In genomic region chr5:122323132-122323548, GRCh38 we compare ENCODE assay signal across 20 cellular contexts. TPM values are rescaled to one million over a fixed set of nuclear protein-coding genes. Genes with fewer than 3 reads are reported as not detected.
A peak's percentile ranks its signal among the peaks of the same experiment; 100 is the strongest.
DNase-seq lines count a peak whose midpoint lies in the region; ATAC-seq and TF ChIP-seq lines count a peak whose summit lies in the region.
"Had no signal": no experiment of that assay in that cellular context is flagged by ENCODE, and none has a peak within 500 bp of the region (broad histone marks: within the 10 kb centered on the region; RNA-seq: fewer than 3 reads in every experiment).

No MANE protein-coding gene starts in this region.

- POLR2A ChIA-PET in SK-N-SH (lab: Yijun Ruan, JAX) = no interaction called here

- 28% methylated on average over 5 of the region's 5 CpGs for whole genome bisulfite sequencing in SK-N-SH (ENCODE audit: low lambda C conversion rate)
- 24 to 28% methylated on average over 5 of the region's 5 CpGs for WGBS in heart right ventricle, 2 donors
- 11 to 22% (median 13%) methylated on average over 5 of the region's 5 CpGs for WGBS in ovary, 3 donors

- no peaks in the 10 kb centered on the region for H3K9me2 ChIP-seq in SK-N-SH

- DNase-seq in NCI-H1105 treated with DMSO at 0.1 percent for 48 hours (lab: John Stamatoyannopoulos, UW) (peak; percentile 27), NCI-H1105 (lab: John Stamatoyannopoulos, UW) (no peak), SK-N-SH (peak; percentile 8), heart right ventricle (no peak), renal cortical epithelial cell (ENCODE audit: low read depth) (peak; percentile 67), KG1 (lab: John Stamatoyannopoulos, UW) (no peak), ovary (no peak)
- DNase-seq: activated CD4-positive, CD25-positive, alpha-beta regulatory T cell; amniotic stem cell; C1 segment of cervical spinal cord; glutamatergic neuron; NCI-H2029; occipital lobe; SHP77; stimulated activated CD4-positive, alpha-beta T cell treated with anti-CD3 and anti-CD28 coated beads, Interleukin-4, amount 100 ng/mL, for 4 hours; T-helper 17 cell had no signal

- no peak overlapping the region for H3K27ac ChIP-seq in SK-N-SH (ENCODE audit: low read depth in 2 of 2, low read length in 1 of 2)
- H3K27ac ChIP-seq in heart right ventricle = no peak overlapping the region
- no peak overlapping the region for H3K27ac ChIP-seq in ovary
- H3K27ac ChIP-seq: tibial nerve had no signal

- no peak overlapping the region for H3K4me2 ChIP-seq in SK-N-SH

- no peaks in the 10 kb centered on the region for H3K36me3 ChIP-seq in SK-N-SH (replicated peaks in 1 of 2; ENCODE audit: control insufficient read depth in 1 of 2, insufficient read depth in 2 of 2, low read length in 1 of 2)
- H3K36me3 ChIP-seq in heart right ventricle = no peaks in the 10 kb centered on the region
- H3K36me3 ChIP-seq in ovary = no peaks in the 10 kb centered on the region
- H3K36me3 ChIP-seq: tibial nerve had no signal

- H3K4me3 ChIP-seq in SK-N-SH (ENCODE audit: low read depth in 2 of 2, low read length in 1 of 2) = no peak overlapping the region
- H3K4me3 ChIP-seq in heart right ventricle = no peak overlapping the region
- H3K4me3 ChIP-seq in ovary = no peak overlapping the region
- H3K4me3 ChIP-seq: skin epidermis, tibial nerve had no signal

- no peaks in the 10 kb centered on the region for H3F3A ChIP-seq in SK-N-SH (replicated peaks; ENCODE audit: insufficient read depth)

- H3K27me3 ChIP-seq in SK-N-SH (ENCODE audit: insufficient read depth) (no peaks in the 10 kb centered on the region; the same call in 1 of the 2 replicates), heart right ventricle (peaks cover 0 to 6% (median 1%) of the 10 kb centered on the region in 7 donors), ovary (no peaks in the 10 kb centered on the region)
- H3K27me3 ChIP-seq: tibial nerve had no signal

- H3K9me3 ChIP-seq in SK-N-SH (no peaks in the 10 kb centered on the region), heart right ventricle (no peaks in the 10 kb centered on the region), ovary (no peaks in the 10 kb centered on the region)
- H3K9me3 ChIP-seq: tibial nerve had no signal

- TF ChIP-seq POLR2A in ovary (IDR thresholded peaks at IDR 0.05) = no peak

- intact Hi-C loops in heart right ventricle (cut with DNase I) (no loop called here), ovary (cut with DNase I) (no loop called here)

- H3K79me2 ChIP-seq in SK-N-SH (ENCODE audit: insufficient read depth) = no peaks in the 10 kb centered on the region

- ATAC-seq in heart right ventricle = peak in 5 of 8 donors; percentile 52 to 68 (median 65)
- no peak for ATAC-seq in GM18867 (IDR thresholded peaks at IDR 0.05; ENCODE audit: unreplicated experiment)
- ATAC-seq: T-helper 17 cell had no signal

- no peak overlapping the region for H3K9ac ChIP-seq in SK-N-SH

- no peak for TF ChIP-seq RAD21 in SK-N-SH (IDR thresholded peaks at IDR 0.05; ENCODE audit: low read length)

- H3K4me1 ChIP-seq in SK-N-SH (ENCODE audit: control insufficient read depth in 1 of 2, insufficient read depth in 2 of 2, low read depth in 1 of 2, low read length in 1 of 2) = peaks cover 0 to 2% of the 10 kb centered on the region in 2 experiments; a peak in 1 of 4 replicates
- peaks cover 0 to 11% (median 0%) of the 10 kb centered on the region in 9 donors for H3K4me1 ChIP-seq in heart right ventricle
- peaks cover 3% of the 10 kb centered on the region for H3K4me1 ChIP-seq in ovary (ENCODE audit: insufficient read depth)
- H3K4me1 ChIP-seq: tibial nerve had no signal

- TF ChIP-seq EP300 in SK-N-SH (IDR thresholded peaks at IDR 0.05; ENCODE audit: borderline replicate concordance in 1 of 2, low read depth in 1 of 2, low read length in 1 of 2) = no peak
- no peak for TF ChIP-seq EP300 in ovary (IDR thresholded peaks at IDR 0.05)

- no peaks in the 10 kb centered on the region for H4K20me1 ChIP-seq in SK-N-SH (ENCODE audit: insufficient read depth)

- TF ChIP-seq CTCF in SK-N-SH (IDR thresholded peaks at IDR 0.05) = no peak
- no peak for TF ChIP-seq CTCF in heart right ventricle (IDR thresholded peaks at IDR 0.05)
- no peak for TF ChIP-seq CTCF in ovary (IDR thresholded peaks at IDR 0.05)

- H2AFZ ChIP-seq in SK-N-SH (ENCODE audit: low read depth) = no peak overlapping the region

- CTCF ChIA-PET in SK-N-SH (lab: Yijun Ruan, JAX) = interaction anchor here (0.8 to 1.2 kb wide), 3 partner anchors 23 to 127 kb away, joined by 3 to 4 read pairs (median 3); no protein-coding TSS in a partner anchor

TF ChIP-seq in SK-N-SH, 30 proteins besides CTCF, POLR2A, EP300 and RAD21:
- no peak for TF ChIP-seq CHD2 (IDR thresholded peaks at IDR 0.05; ENCODE audit: low read length, partially characterized antibody)
- no peak for TF ChIP-seq GABPA (IDR thresholded peaks at IDR 0.05; ENCODE audit: low read depth)
- TF ChIP-seq YY1 (IDR thresholded peaks at IDR 0.05; ENCODE audit: low read depth) = no peak
- no peak for TF ChIP-seq NRF1 (IDR thresholded peaks at IDR 0.05; ENCODE audit: low read depth, low read length)
- TF ChIP-seq USF2 (IDR thresholded peaks at IDR 0.05; ENCODE audit: borderline replicate concordance, low read depth, low read length) = no peak
- TF ChIP-seq ZBTB33 (IDR thresholded peaks at IDR 0.05; ENCODE audit: borderline replicate concordance, low read depth) = no peak
- TF ChIP-seq RFX5 (IDR thresholded peaks at IDR 0.05; ENCODE audit: low read length) = no peak
- TF ChIP-seq IRF3 (IDR thresholded peaks at IDR 0.05; ENCODE audit: low read depth, low read length) = no peak
- no peak for TF ChIP-seq PBX3 (IDR thresholded peaks at IDR 0.05)
- no peak for TF ChIP-seq FOSL2 (IDR thresholded peaks at IDR 0.05; ENCODE audit: borderline replicate concordance, low read depth)
- TF ChIP-seq MAX (IDR thresholded peaks at IDR 0.05; ENCODE audit: low read depth) = no peak
- no peak for TF ChIP-seq MXI1 (IDR thresholded peaks at IDR 0.05; ENCODE audit: low read depth, low read length)
- no peak for TF ChIP-seq RXRA (IDR thresholded peaks at IDR 0.05; ENCODE audit: borderline replicate concordance, low read depth)

RNA-seq across cellular contexts. Expression of gene SNCAIP, which starts 11.1 kb away (rescaled TPM):
- polyA plus RNA-seq in SK-N-SH (2012; rRNA removed) (0.08 TPM in 1 of 2 replicates, not detected in the other), heart right ventricle (1 to 10 TPM in 1 of 2 donors, under 1 TPM in 1; 0.54 to 1.3 TPM), ovary (10 to 100 TPM; 40.2 to 46.9 TPM)
- polyA plus RNA-seq in SK-N-SH (2012; cell fraction: cytosol; rRNA removed) = 0.08 and 0.09 TPM in 2 replicates
- polyA plus RNA-seq in SK-N-SH (2012; cell fraction: nucleus; rRNA removed) = 0.04 and 0.06 TPM in 2 replicates
- total RNA-seq in heart right ventricle (1 to 10 TPM in 7 of 10 donors, under 1 TPM in 3; 0.70 to 2.5 (median 1.4) TPM), renal cortical epithelial cell (1.7 and 3.0 TPM in 2 replicates), ovary (10 to 100 TPM; 20.4 to 92.5 (median 51.6) TPM)
- total RNA-seq: activated T-helper 2 cell treated with anti-CD3 and anti-CD28 coated beads, Interferon-gamma antibody, Interleukin-2, Interleukin-4, amounts not matched to agents 10 μg/mL and 5 μg/mL and 100 μg/mL, durations not matched to agents 14 hours and 24 hours and 36 hours; T-helper 17 cell had no signal

Comparison
In these comparisons a context has a peak if more than half of its experiments do, and no peak if none do; other contexts are left out.
1. DNase-seq: peak in NCI-H1105 treated with DMSO at 0.1 percent for 48 hours (single experiment), SK-N-SH (single experiment) and renal cortical epithelial cell (single experiment); none in NCI-H1105 (single experiment), heart right ventricle (0 of 2), KG1 (single experiment) and ovary (0 of 5).